ENCODE assay signal across 1 cellular context in genomic region chr5:1399737-1400136, GRCh38.
TF ChIP-seq lines count a peak whose summit lies in the region.

No MANE protein-coding gene starts in this region.

TF ChIP-seq in H1, 55 proteins besides CTCF, POLR2A, EP300 and RAD21:
- no peak for TF ChIP-seq EZH2 (IDR thresholded peaks at IDR 0.05; ENCODE audit: low read depth, low read length, severe bottlenecking)
- no peak for TF ChIP-seq SIX5 (IDR thresholded peaks at IDR 0.05; ENCODE audit: low read depth, low read length)
- no peak for TF ChIP-seq ASH2L (IDR thresholded peaks at IDR 0.05; ENCODE audit: low read length)
- TF ChIP-seq YY1 (IDR thresholded peaks at IDR 0.05; ENCODE audit: low read depth, low read length), result no peak
- TF ChIP-seq TAF7 (optimal IDR thresholded peaks at IDR 0.05; ENCODE audit: borderline replicate concordance, low read depth, low read length), result no peak
- TF ChIP-seq CBX5 (IDR thresholded peaks at IDR 0.05; ENCODE audit: low read depth, low read length), result no peak
- no peak for TF ChIP-seq SIN3A (conservative IDR thresholded peaks at IDR 0.05 in 1 of 2, IDR thresholded peaks at IDR 0.05 in 1 of 2; ENCODE audit: low read depth in 1 of 2, low read length in 2 of 2)
- TF ChIP-seq ATF2 (IDR thresholded peaks at IDR 0.05; ENCODE audit: low read length), result no peak
- no peak for TF ChIP-seq MAFK (IDR thresholded peaks at IDR 0.05; ENCODE audit: low read depth, low read length)
- no peak for TF ChIP-seq CHD7 (IDR thresholded peaks at IDR 0.05; ENCODE audit: insufficient replicate concordance, low read length)
- TF ChIP-seq PHF8 (conservative IDR thresholded peaks at IDR 0.05; ENCODE audit: low read depth, low read length), result no peak
- no peak for TF ChIP-seq KDM1A (IDR thresholded peaks at IDR 0.05; ENCODE audit: borderline replicate concordance, low read length)
